1 cellular context compared by ENCODE assay signal in the genomic region with DNA sequence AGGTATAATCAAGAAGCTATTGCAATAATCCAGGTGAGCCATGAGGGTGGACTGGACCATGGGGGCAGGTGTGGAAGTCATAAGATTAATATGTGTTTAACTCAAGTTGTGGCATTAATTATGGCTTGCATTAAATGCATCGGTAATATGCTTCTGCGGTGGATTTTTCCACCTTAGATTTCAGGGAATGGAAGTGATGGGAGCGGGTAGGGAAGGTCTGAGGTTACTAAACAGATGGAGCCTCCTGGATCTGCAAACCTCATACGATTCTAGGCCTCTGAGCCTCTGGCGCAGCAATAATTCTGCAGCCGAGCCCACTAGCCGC.
TF ChIP-seq lines count a peak whose summit lies in the region.

No MANE protein-coding gene starts in this region.

TF ChIP-seq in H1, 55 proteins besides CTCF, POLR2A, EP300 and RAD21:
- TF ChIP-seq GTF2F1 (IDR thresholded peaks at IDR 0.05; ENCODE audit: borderline replicate concordance, low read depth, low read length) (no peak), SP4 (IDR thresholded peaks at IDR 0.05; ENCODE audit: low read length) (0 out of 2 replicates have a peak, but pooled peaks have one; percentile 17)
TF ChIP-seq in H1: peak in this region for 1.
